Comparison of ENCODE assay signal across 13 cellular contexts in the genomic region with DNA sequence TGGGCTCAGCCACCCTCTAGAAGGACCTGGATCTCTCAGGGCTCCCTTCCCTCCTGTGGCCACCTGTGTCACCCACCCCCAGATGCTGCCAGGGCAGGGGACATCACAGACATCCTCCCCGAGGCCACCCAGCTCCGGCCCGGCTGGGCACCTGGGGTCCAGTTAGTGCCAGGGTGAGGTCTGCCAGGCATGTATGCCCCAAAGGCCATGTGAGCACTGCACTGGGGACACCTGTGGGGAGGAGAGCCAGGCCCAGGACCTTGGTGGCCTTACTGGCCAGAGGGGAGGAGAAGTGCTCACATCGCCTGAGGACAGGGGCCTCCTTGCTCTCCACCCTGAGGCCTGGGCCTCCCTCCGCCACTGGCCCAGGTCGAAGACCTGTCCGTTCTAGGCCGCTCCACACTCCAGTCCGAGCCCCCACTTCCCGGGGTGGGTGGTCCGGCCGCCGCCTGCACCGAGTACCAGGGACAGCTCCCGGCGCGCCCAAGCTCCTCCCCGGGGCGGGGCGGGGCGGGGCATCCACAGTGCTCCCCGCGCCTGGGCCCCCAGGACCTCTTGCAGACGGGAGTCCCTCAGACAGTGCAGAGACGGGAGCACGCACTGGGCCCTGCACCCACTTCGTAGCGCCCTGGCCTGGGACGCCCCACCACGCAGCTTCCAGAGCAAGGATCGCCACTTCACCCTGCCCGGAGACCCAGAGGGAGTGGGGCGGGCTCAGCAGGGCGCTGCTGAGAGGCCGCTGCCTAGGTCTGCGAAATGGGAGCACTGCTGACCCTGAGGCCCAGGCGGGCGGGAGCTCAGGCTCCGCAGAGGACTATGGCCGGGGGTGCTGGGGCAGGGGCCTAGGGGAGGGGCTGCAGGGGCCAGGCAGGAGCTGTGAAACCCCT. TPM values are rescaled to one million over a fixed set of nuclear protein-coding genes. Genes with fewer than 3 reads are reported as not detected.
A peak's percentile ranks its signal among the peaks of the same experiment; 100 is the strongest.
DNase-seq lines count a peak whose midpoint lies in the region; ATAC-seq, FAIRE-seq and TF ChIP-seq lines count a peak whose summit lies in the region.
"Had no signal": no experiment of that assay in that cellular context is flagged by ENCODE, and none has a peak within 500 bp of the region (broad histone marks: within the 10 kb centered on the region; RNA-seq: fewer than 3 reads in every experiment).

No MANE protein-coding gene starts in this region.

- peak overlapping the region; percentile 37; the same call in 1 of the 2 replicates for H3K4me3 Mint-ChIP-seq in WTC11

- no peak overlapping the region for H3K9ac ChIP-seq in BLaER1
- no peak overlapping the region for H3K9ac ChIP-seq in keratinocyte (ENCODE audit: control insufficient read depth, extremely low read depth, insufficient read depth, low read length)

- H3K36me3 ChIP-seq in BLaER1 (no peaks in the 10 kb centered on the region), keratinocyte (ENCODE audit: control insufficient read depth in 2 of 2, extremely low read depth in 1 of 2, insufficient read depth in 2 of 2, low read length in 2 of 2) (no peaks in the 10 kb centered on the region)
- H3K36me3 ChIP-seq: esophagus squamous epithelium, left ventricle myocardium inferior, stomach had no signal

- peaks cover 58% of the 10 kb centered on the region for H3K4me1 ChIP-seq in BLaER1
- H3K4me1 ChIP-seq in keratinocyte (ENCODE audit: control insufficient read depth, extremely low read depth, insufficient read depth, low read length), result peaks cover 22% of the 10 kb centered on the region

- in situ Hi-C loops in GM13977 (cut with MboI; ENCODE audit: low pct_unique_long_range_greater_than_20kb, low sequenced_read_pairs, unreplicated experiment), result no loop called here

- no peaks in the 10 kb centered on the region for H3K36me3 Mint-ChIP-seq in WTC11

- H3K27me3 Mint-ChIP-seq in WTC11 (ENCODE audit: low read depth), result no peaks in the 10 kb centered on the region

- H3K4me2 ChIP-seq in BLaER1, result peak overlapping the region; percentile 80
- peak overlapping the region; percentile 86 for H3K4me2 ChIP-seq in keratinocyte (ENCODE audit: control insufficient read depth, extremely low read depth, insufficient read depth, low read depth, low read length)

- no peak overlapping the region for H2AFZ ChIP-seq in keratinocyte (ENCODE audit: control insufficient read depth, low read length)

- H3K27ac Mint-ChIP-seq in WTC11, result no peak overlapping the region

- dilution Hi-C loops in keratinocyte (cut with MboI; ENCODE audit: extremely low pct_ligation_motif_present, low sequenced_read_pairs), result no loop called here

- H3K79me2 ChIP-seq in keratinocyte (ENCODE audit: control insufficient read depth, insufficient read depth, low read length), result no peaks in the 10 kb centered on the region

- CTCF ChIA-PET in WTC11 (lab: Charles Lee), result interaction anchor here (0.6 to 2.1 kb wide), 16 partner anchors 9 to 438 kb away, joined by 3 to 19 read pairs (median 4); no protein-coding TSS in a partner anchor

- DNase-seq in GM13977 (ENCODE audit: low spot score) (peak; percentile 77), WTC11 (ENCODE audit: low spot score) (peak; percentile 81), keratinocyte (ENCODE audit: low read depth, low spot score) (no peak), NCI-H187 (lab: John Stamatoyannopoulos, UW) (no peak), CD1c-positive myeloid dendritic cell (ENCODE audit: extremely low spot score) (no peak), dermis blood vessel endothelial cell (no peak)
- DNase-seq: esophagus squamous epithelium, left ventricle myocardium inferior, NCI-H2081 treated with DMSO at 0.1 percent for 48 hours, stomach had no signal

- H3K27ac ChIP-seq in BLaER1 (no peak overlapping the region), keratinocyte (ENCODE audit: control insufficient read depth, insufficient read depth, low read length) (peak overlapping the region; percentile 6)
- H3K27ac ChIP-seq: left ventricle myocardium inferior, stomach had no signal

- H3K27me3 ChIP-seq in BLaER1, result peaks cover 7% of the 10 kb centered on the region; the same call in 1 of the 2 replicates
- H3K27me3 ChIP-seq in keratinocyte (ENCODE audit: control insufficient read depth, extremely low read depth, insufficient read depth, low read length), result no peaks in the 10 kb centered on the region

- H3K4me3 ChIP-seq in BLaER1, result no peak overlapping the region
- H3K4me3 ChIP-seq in keratinocyte (ENCODE audit: control insufficient read depth in 2 of 3, extremely low read depth in 1 of 3, insufficient read depth in 2 of 3, low read depth in 1 of 3, low read length in 3 of 3), result no peak overlapping the region
- H3K4me3 ChIP-seq: left ventricle myocardium inferior, stomach had no signal

- H3K9me1 ChIP-seq in keratinocyte (ENCODE audit: control insufficient read depth, extremely low read depth, insufficient read depth, low read length), result peaks cover 2% of the 10 kb centered on the region

- H3K9me3 ChIP-seq in BLaER1, result no peaks in the 10 kb centered on the region
- no peaks in the 10 kb centered on the region for H3K9me3 ChIP-seq in keratinocyte (ENCODE audit: control insufficient read depth, low read depth, low read length)
- H3K9me3 ChIP-seq: esophagus squamous epithelium, left ventricle myocardium inferior, stomach had no signal

- FAIRE-seq in keratinocyte (lab: Jason Lieb, UNC), result no peak

- peaks cover 6% of the 10 kb centered on the region; the same call in 1 of the 2 replicates for H4K20me1 ChIP-seq in BLaER1
- H4K20me1 ChIP-seq in keratinocyte (ENCODE audit: control insufficient read depth, extremely low read depth, insufficient read depth, low read length), result no peaks in the 10 kb centered on the region

- H3K4me1 Mint-ChIP-seq in WTC11, result peaks cover 8% of the 10 kb centered on the region

- POLR2A ChIA-PET in WTC11 (lab: Charles Lee), result interaction anchor here (0.5 to 1.6 kb wide), 3 partner anchors 9 to 24 kb away, joined by 3 to 5 read pairs (median 3); no protein-coding TSS in a partner anchor

- TF ChIP-seq CTCF in GM13977 (IDR thresholded peaks at IDR 0.05; ENCODE audit: extremely low read depth, insufficient read depth, missing control alignments) (no peak), WTC11 (IDR thresholded peaks at IDR 0.05) (no peak), keratinocyte (optimal IDR thresholded peaks at IDR 0.05 in 1 of 3, IDR thresholded peaks at IDR 0.05 in 1 of 3, conservative IDR thresholded peaks at IDR 0.05 in 1 of 3; ENCODE audit: extremely low read depth in 1 of 3, insufficient read depth in 2 of 3, low read length in 3 of 3) (no peak)

- no peaks in the 10 kb centered on the region for H3K9me3 Mint-ChIP-seq in WTC11

- ATAC-seq in WTC11 (peak; percentile 69), GM18519 (IDR thresholded peaks at IDR 0.05; ENCODE audit: low FRiP score, unreplicated experiment) (no peak)

TF ChIP-seq in WTC11, 78 proteins besides CTCF, POLR2A, EP300 and RAD21 (continues in another document):
- TF ChIP-seq, protein P1, sequence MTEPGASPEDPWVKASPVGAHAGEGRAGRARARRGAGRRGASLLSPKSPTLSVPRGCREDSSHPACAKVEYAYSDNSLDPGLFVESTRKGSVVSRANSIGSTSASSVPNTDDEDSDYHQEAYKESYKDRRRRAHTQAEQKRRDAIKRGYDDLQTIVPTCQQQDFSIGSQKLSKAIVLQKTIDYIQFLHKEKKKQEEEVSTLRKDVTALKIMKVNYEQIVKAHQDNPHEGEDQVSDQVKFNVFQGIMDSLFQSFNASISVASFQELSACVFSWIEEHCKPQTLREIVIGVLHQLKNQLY (CRISPR knock-in tag; IDR thresholded peaks at IDR 0.05), result 0 out of 2 replicates have a peak, but pooled peaks have one; percentile 84
- TF ChIP-seq, protein P2, sequence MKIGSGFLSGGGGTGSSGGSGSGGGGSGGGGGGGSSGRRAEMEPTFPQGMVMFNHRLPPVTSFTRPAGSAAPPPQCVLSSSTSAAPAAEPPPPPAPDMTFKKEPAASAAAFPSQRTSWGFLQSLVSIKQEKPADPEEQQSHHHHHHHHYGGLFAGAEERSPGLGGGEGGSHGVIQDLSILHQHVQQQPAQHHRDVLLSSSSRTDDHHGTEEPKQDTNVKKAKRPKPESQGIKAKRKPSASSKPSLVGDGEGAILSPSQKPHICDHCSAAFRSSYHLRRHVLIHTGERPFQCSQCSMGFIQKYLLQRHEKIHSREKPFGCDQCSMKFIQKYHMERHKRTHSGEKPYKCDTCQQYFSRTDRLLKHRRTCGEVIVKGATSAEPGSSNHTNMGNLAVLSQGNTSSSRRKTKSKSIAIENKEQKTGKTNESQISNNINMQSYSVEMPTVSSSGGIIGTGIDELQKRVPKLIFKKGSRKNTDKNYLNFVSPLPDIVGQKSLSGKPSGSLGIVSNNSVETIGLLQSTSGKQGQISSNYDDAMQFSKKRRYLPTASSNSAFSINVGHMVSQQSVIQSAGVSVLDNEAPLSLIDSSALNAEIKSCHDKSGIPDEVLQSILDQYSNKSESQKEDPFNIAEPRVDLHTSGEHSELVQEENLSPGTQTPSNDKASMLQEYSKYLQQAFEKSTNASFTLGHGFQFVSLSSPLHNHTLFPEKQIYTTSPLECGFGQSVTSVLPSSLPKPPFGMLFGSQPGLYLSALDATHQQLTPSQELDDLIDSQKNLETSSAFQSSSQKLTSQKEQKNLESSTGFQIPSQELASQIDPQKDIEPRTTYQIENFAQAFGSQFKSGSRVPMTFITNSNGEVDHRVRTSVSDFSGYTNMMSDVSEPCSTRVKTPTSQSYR (CRISPR knock-in tag; IDR thresholded peaks at IDR 0.05), result peak; percentile 80; the same call in 1 of the 2 replicates
- TF ChIP-seq TEAD4 (CRISPR knock-in tag; IDR thresholded peaks at IDR 0.05) (no peak), FOXJ3 (CRISPR knock-in tag; IDR thresholded peaks at IDR 0.05; ENCODE audit: borderline replicate concordance) (no peak)

RNA-seq across cellular contexts. Expression of a gene that starts 34.3 kb away (rescaled TPM):
- total RNA-seq in WTC11 (2021) (0.13 to 0.25 TPM (median 0.23 TPM) in 3 replicates), dermis blood vessel endothelial cell (not detected in 2 replicates)
- not detected in 3 replicates for polyA plus RNA-seq in keratinocyte
- polyA plus RNA-seq in keratinocyte (2011; ENCODE audit: low read depth), result not detected
- not detected in 2 replicates for polyA plus RNA-seq in keratinocyte (2011; cell fraction: cytosol; rRNA removed)
- polyA plus RNA-seq in keratinocyte (2011; cell fraction: nucleus; rRNA removed), result not detected in 2 replicates
- polyA plus RNA-seq in keratinocyte (2012; ENCODE audit: low replicate concordance), result not detected in 2 replicates
- not detected in 3 replicates for polyA minus RNA-seq in keratinocyte
- not detected for polyA minus RNA-seq in keratinocyte (2011; cell fraction: cytosol; rRNA and poly(A)+ RNA removed)
- polyA minus RNA-seq in keratinocyte (2011; cell fraction: nucleus; rRNA and poly(A)+ RNA removed), result not detected in 2 replicates
- total RNA-seq: esophagus squamous epithelium; stomach; T-helper 1 cell treated with Interleukin-12 subunit alpha and Interleukin-12 subunit beta and Interleukin-4 antibody, amounts not matched to agents 30 ng/mL and 1 ng/mL, for 36 hours had no signal
- polyA plus RNA-seq: stomach had no signal

RNA-seq across cellular contexts. Expression of a gene that starts 54.6 kb away (rescaled TPM):
- total RNA-seq in WTC11 (2021) (10.2 to 11.1 TPM (median 10.3 TPM) in 3 replicates), dermis blood vessel endothelial cell (0.56 and 1.5 TPM in 2 replicates)
- polyA plus RNA-seq in keratinocyte, result 0.79 to 1.3 TPM (median 1.0 TPM) in 3 replicates
- polyA plus RNA-seq in keratinocyte (2011; ENCODE audit: low read depth), result 0.57 TPM
- 0.29 and 1.8 TPM in 2 replicates for polyA plus RNA-seq in keratinocyte (2011; cell fraction: cytosol; rRNA removed)
- 0.57 TPM in 1 of 2 replicates, not detected in the other for polyA plus RNA-seq in keratinocyte (2011; cell fraction: nucleus; rRNA removed)
- 3.9 TPM in 1 of 2 replicates, not detected in the other for polyA plus RNA-seq in keratinocyte (2012; ENCODE audit: low replicate concordance)
- polyA minus RNA-seq in keratinocyte, result 0.76 to 1.9 TPM in 2 of 3 replicates, not detected in the other
- 7.5 TPM for polyA minus RNA-seq in keratinocyte (2011; cell fraction: cytosol; rRNA and poly(A)+ RNA removed)
- polyA minus RNA-seq in keratinocyte (2011; cell fraction: nucleus; rRNA and poly(A)+ RNA removed), result not detected in 2 replicates
- total RNA-seq: stomach; T-helper 1 cell treated with Interleukin-12 subunit alpha and Interleukin-12 subunit beta and Interleukin-4 antibody, amounts not matched to agents 30 ng/mL and 1 ng/mL, for 36 hours had no signal

Comparison
In these comparisons a context has a peak if more than half of its experiments do, and no peak if none do; other contexts are left out.
1. DNase-seq: peak in GM13977 (single experiment) and WTC11 (single experiment); none in keratinocyte (single experiment), NCI-H187 (0 of 2), CD1c-positive myeloid dendritic cell (single experiment) and dermis blood vessel endothelial cell (single experiment).